ENCODE assay signal across 8 cellular contexts in genomic region chr7:38107486-38107893, GRCh38.
A peak's percentile ranks its signal among the peaks of the same experiment; 100 is the strongest.
DNase-seq lines count a peak whose midpoint lies in the region; ATAC-seq and TF ChIP-seq lines count a peak whose summit lies in the region.

No MANE protein-coding gene starts in this region.

- intact Hi-C loops in posterior cingulate gyrus (cut with DNase I), result loop anchor here (2.0 to 5.0 kb wide), 4 partner anchors 115 to 265 kb away; no protein-coding TSS in a partner anchor
- intact Hi-C loops in uterus (cut with DNase I; ENCODE audit: low total_unique reads), result loop anchor here (10.0 kb wide), 1 partner anchor 117 kb away; no protein-coding TSS in a partner anchor

- TF ChIP-seq POLR2A in uterus (IDR thresholded peaks at IDR 0.05), result no peak

- no peaks in the 10 kb centered on the region for H3K36me3 ChIP-seq in uterus

- no peak overlapping the region for H3K4me3 ChIP-seq in uterus

- peak; percentile 74 for ATAC-seq in GM21515 (IDR thresholded peaks at IDR 0.05; ENCODE audit: unreplicated experiment)

- no peak overlapping the region for H3K27ac ChIP-seq in uterus

- peak; percentile 61 to 79 (median 68) for TF ChIP-seq CTCF in uterus (IDR thresholded peaks at IDR 0.05)

- peak; percentile 88 for DNase-seq in DMS53 (lab: John Stamatoyannopoulos, UW)
- peak; percentile 70 for DNase-seq in LHCN-M2 (ENCODE audit: low read depth)
- DNase-seq in SHP77 treated with DMSO at 0.1 percent for 48 hours (lab: John Stamatoyannopoulos, UW), result peak; percentile 57
- peak; percentile 60 for DNase-seq in activated gamma-delta T cell treated with anti-CD3 and anti-CD28 coated beads, Interleukin-2, amount 50 U/mL, for 16 hours (ENCODE audit: low read depth)
- peak; percentile 33 for DNase-seq in glomerular endothelial cell (ENCODE audit: extremely low read depth, low read depth, low spot score)
- DNase-seq in posterior cingulate gyrus, result peak in 7 of 10 donors; percentile 9 to 83 (median 66)
- DNase-seq in uterus, result peak; percentile 47 to 67

- no peaks in the 10 kb centered on the region for H3K27me3 ChIP-seq in uterus

- no peaks in the 10 kb centered on the region for H3K9me3 ChIP-seq in uterus

- H3K4me1 ChIP-seq in uterus, result no peaks in the 10 kb centered on the region

Comparison
In these comparisons a context has a peak if more than half of its experiments do, and no peak if none do; other contexts are left out.
1. DNase-seq: peak in every context shown above with its lines; median percentile 88 in DMS53; 70 in LHCN-M2; 66 in posterior cingulate gyrus; 60 in activated gamma-delta T cell treated with anti-CD3 and anti-CD28 coated beads, Interleukin-2, amount 50 U/mL, for 16 hours; 57 in SHP77 treated with DMSO at 0.1 percent for 48 hours; 57 in uterus; 33 in glomerular endothelial cell.